ENCODE assay signal across 26 cellular contexts in genomic region chr2:39968037-39968436, GRCh38.
"Had no signal": no experiment of that assay in that cellular context is flagged by ENCODE, and none has a peak within 500 bp of the region (broad histone marks: within the 10 kb centered on the region; RNA-seq: fewer than 3 reads in every experiment).

No MANE protein-coding gene starts in this region.

- FAIRE-seq: endometrium, islet of Langerhans, keratinocyte had no signal

- ATAC-seq: effector memory CD8-positive, alpha-beta T cell; esophagus mucosa; gastrocnemius medialis; heart right ventricle; left cardiac atrium; left lung; left ventricle myocardium superior; lower lobe of right lung had no signal

- H3K36me3 ChIP-seq: colonic mucosa, esophagus squamous epithelium, gastrocnemius medialis, heart right ventricle, left lung, lower lobe of right lung had no signal

- H3K27me3 Mint-ChIP-seq: dendritic cell treated with granulocyte-macrophage colony-stimulating factor and Interleukin-4, amounts not matched to agents 40 ng/mL and 50 ng/mL, for 4 days; effector memory CD8-positive, alpha-beta T cell had no signal

- H3K27ac ChIP-seq: colonic mucosa, epithelial cell of prostate, esophagus squamous epithelium, gastrocnemius medialis, heart right ventricle, left lung, lower lobe of right lung had no signal

- DNase-seq: colonic mucosa; cortex of kidney; effector CD8-positive, alpha-beta T cell; effector memory CD8-positive, alpha-beta T cell; endodermal cell; erythroblast; esophagus squamous epithelium; foreskin fibroblast; foreskin melanocyte; gastrocnemius medialis; glutamatergic neuron; head of caudate nucleus; heart right ventricle; hippocampal formation; left cardiac atrium; left lung; left ventricle myocardium superior; lower lobe of right lung; mesenchymal stem cell; midbrain had no signal

- H3K4me1 Mint-ChIP-seq: endodermal cell had no signal

- H3K4me3 ChIP-seq: colonic mucosa, esophagus squamous epithelium, gastrocnemius medialis, heart right ventricle, left lung, lower lobe of right lung had no signal

- H3K4me1 ChIP-seq: colonic mucosa, esophagus squamous epithelium, gastrocnemius medialis, heart right ventricle, left lung, lower lobe of right lung had no signal

- H3K9me3 ChIP-seq: colonic mucosa, gastrocnemius medialis had no signal

- H3K27me3 ChIP-seq: colonic mucosa, esophagus squamous epithelium, gastrocnemius medialis, heart right ventricle, left lung had no signal

- H3K4me3 Mint-ChIP-seq: dendritic cell treated with granulocyte-macrophage colony-stimulating factor and Interleukin-4, amounts not matched to agents 40 ng/mL and 50 ng/mL, for 4 days; effector memory CD8-positive, alpha-beta T cell; endodermal cell had no signal

- H3K27ac Mint-ChIP-seq: dendritic cell treated with granulocyte-macrophage colony-stimulating factor and Interleukin-4, amounts not matched to agents 40 ng/mL and 50 ng/mL, for 4 days; effector memory CD8-positive, alpha-beta T cell; endodermal cell had no signal
